8 cellular contexts compared by ENCODE assay signal in genomic region chr10:63268798-63269503, GRCh38.
A peak's percentile ranks its signal among the peaks of the same experiment; 100 is the strongest.
DNase-seq lines count a peak whose midpoint lies in the region; ATAC-seq, FAIRE-seq and TF ChIP-seq lines count a peak whose summit lies in the region.

No MANE protein-coding gene starts in this region.

- peak overlapping the region; percentile 93 to 95 for H3K9ac ChIP-seq in kidney (ENCODE audit: low read length in 2 of 2)

- H3K9me3 ChIP-seq in kidney (ENCODE audit: control insufficient read depth in 1 of 2, low read length in 2 of 2), result no peaks in the 10 kb centered on the region

- intact Hi-C loops in kidney (cut with DNase I), result no loop called here

- peak overlapping the region; percentile 91 to 95 for H3K4me3 ChIP-seq in kidney (ENCODE audit: low read length in 2 of 2)

- DNase-seq in AG08396 (ENCODE audit: low spot score) (peak; percentile 77), NCI-H2196 treated with DMSO at 0.1 percent for 48 hours (lab: John Stamatoyannopoulos, UW; ENCODE audit: unreplicated experiment) (peak; percentile 79), cerebellar nuclear complex (lab: John Stamatoyannopoulos, UW) (peak; percentile 30 to 86), kidney (peak; percentile 73)
- DNase-seq in activated CD4-positive, CD25-positive, alpha-beta regulatory T cell (lab: John Stamatoyannopoulos, UW), result peak; percentile 17 to 56 (median 44)
- DNase-seq in stimulated activated CD4-positive, alpha-beta T cell treated with anti-CD3 and anti-CD28 coated beads, Interleukin-15, amount 100 ng/mL, for 48 hours (ENCODE audit: low read depth in 2 of 2), result peak; percentile 60 to 71

- no peak for TF ChIP-seq CTCF in kidney (IDR thresholded peaks at IDR 0.05; ENCODE audit: borderline replicate concordance, extremely low read depth, insufficient read depth)

- peak; percentile 93 for ATAC-seq in GM18870 (IDR thresholded peaks at IDR 0.05; ENCODE audit: unreplicated experiment)
- ATAC-seq in HG03135 (IDR thresholded peaks at IDR 0.05; ENCODE audit: unreplicated experiment), result peak; percentile 94

- peak overlapping the region; percentile 95 to 99 for H3K27ac ChIP-seq in kidney (ENCODE audit: low read depth in 2 of 2, low read length in 2 of 2)

- FAIRE-seq in kidney (lab: Jason Lieb, UNC), result peak; percentile 94

- peaks cover 2 to 4% of the 10 kb centered on the region in 2 donors for H3K4me1 ChIP-seq in kidney (ENCODE audit: control insufficient read depth in 1 of 2, insufficient read depth in 1 of 2, low read depth in 1 of 2, low read length in 2 of 2)

- no peaks in the 10 kb centered on the region for H3K36me3 ChIP-seq in kidney (ENCODE audit: control insufficient read depth in 1 of 2, insufficient read depth in 2 of 2, low read length in 2 of 2)

Comparison
In these comparisons a context has a peak if more than half of its experiments do, and no peak if none do; other contexts are left out.
1. Peak in every context shown above with its lines: DNase-seq, ATAC-seq, H3K4me3 ChIP-seq and H3K27ac ChIP-seq.